ENCODE assay signal across 9 cellular contexts in genomic region chr14:92514844-92515509, GRCh38. TPM values are rescaled to one million over a fixed set of nuclear protein-coding genes. Genes with fewer than 3 reads are reported as not detected.
DNase-seq lines count a peak whose midpoint lies in the region; ATAC-seq and TF ChIP-seq lines count a peak whose summit lies in the region.
"Had no signal": no experiment of that assay in that cellular context is flagged by ENCODE, and none has a peak within 500 bp of the region (broad histone marks: within the 10 kb centered on the region; RNA-seq: fewer than 3 reads in every experiment).

No MANE protein-coding gene starts in this region.

- peaks cover 0 to 10% of the 10 kb centered on the region in 2 donors for H3K27me3 ChIP-seq in left lung

- H3K27ac ChIP-seq in left lung = peak overlapping the region; percentile 78 to 92
- H3K27ac ChIP-seq: 22Rv1 had no signal

- TF ChIP-seq CTCF in left lung (IDR thresholded peaks at IDR 0.05) = no peak

- no peak for ATAC-seq in activated naive CD8-positive, alpha-beta T cell treated with anti-CD3 and anti-CD28 coated beads, Interleukin-2, amount 10 ng/mL, durations not matched to agents 7 days and 5 days (ENCODE audit: low read depth)
- no peak for ATAC-seq in left lung
- ATAC-seq in stimulated activated naive CD8-positive, alpha-beta T cell treated with anti-CD3 and anti-CD28 coated beads, Interleukin-15, amount 100 ng/mL, for 72 hours = no peak

- no peaks in the 10 kb centered on the region for H3K36me3 ChIP-seq in left lung

- DNase-seq in DMS53 (lab: John Stamatoyannopoulos, UW) (peak; percentile 21), DMS53 treated with DMSO at 0.1 percent for 48 hours (lab: John Stamatoyannopoulos, UW; ENCODE audit: unreplicated experiment) (no peak), left lung (no peak), COLO829 (ENCODE audit: low spot score) (no peak), retina (no peak), nucleus accumbens (lab: John Stamatoyannopoulos, UW) (no peak)
- DNase-seq in activated naive CD8-positive, alpha-beta T cell treated with anti-CD3 and anti-CD28 coated beads, Interleukin-2, amount 10 ng/mL, durations not matched to agents 7 days and 5 days = peak; percentile 28
- no peak for DNase-seq in stimulated activated naive CD8-positive, alpha-beta T cell treated with anti-CD3 and anti-CD28 coated beads, Interleukin-15, amount 100 ng/mL, for 72 hours

- H3K27ac Mint-ChIP-seq in activated naive CD8-positive, alpha-beta T cell treated with anti-CD3 and anti-CD28 coated beads, Interleukin-2, amount 10 ng/mL, durations not matched to agents 7 days and 5 days = peak overlapping the region; percentile 88
- H3K27ac Mint-ChIP-seq in stimulated activated naive CD8-positive, alpha-beta T cell treated with anti-CD3 and anti-CD28 coated beads, Interleukin-15, amount 100 ng/mL, for 72 hours = peak overlapping the region; percentile 42 to 83

- intact Hi-C loops in left lung (cut with DNase I) = no loop called here

- no peaks in the 10 kb centered on the region for H3K9me3 ChIP-seq in left lung

- H3K4me1 Mint-ChIP-seq in activated naive CD8-positive, alpha-beta T cell treated with anti-CD3 and anti-CD28 coated beads, Interleukin-2, amount 10 ng/mL, durations not matched to agents 7 days and 5 days = peaks cover 53% of the 10 kb centered on the region
- peaks cover 76% of the 10 kb centered on the region for H3K4me1 Mint-ChIP-seq in stimulated activated naive CD8-positive, alpha-beta T cell treated with anti-CD3 and anti-CD28 coated beads, Interleukin-15, amount 100 ng/mL, for 72 hours

- H3K4me1 ChIP-seq in left lung = peaks cover 21 to 87% of the 10 kb centered on the region in 2 donors

- peaks cover 4% of the 10 kb centered on the region for H3K36me3 Mint-ChIP-seq in activated naive CD8-positive, alpha-beta T cell treated with anti-CD3 and anti-CD28 coated beads, Interleukin-2, amount 10 ng/mL, durations not matched to agents 7 days and 5 days

- no peaks in the 10 kb centered on the region for H3K9me3 Mint-ChIP-seq in activated naive CD8-positive, alpha-beta T cell treated with anti-CD3 and anti-CD28 coated beads, Interleukin-2, amount 10 ng/mL, durations not matched to agents 7 days and 5 days
- no peaks in the 10 kb centered on the region for H3K9me3 Mint-ChIP-seq in stimulated activated naive CD8-positive, alpha-beta T cell treated with anti-CD3 and anti-CD28 coated beads, Interleukin-15, amount 100 ng/mL, for 72 hours

- peak overlapping the region; percentile 74 to 81 for H3K4me3 ChIP-seq in left lung

- peak overlapping the region; percentile 74 for H3K4me3 Mint-ChIP-seq in activated naive CD8-positive, alpha-beta T cell treated with anti-CD3 and anti-CD28 coated beads, Interleukin-2, amount 10 ng/mL, durations not matched to agents 7 days and 5 days
- peak overlapping the region; percentile 77 to 91 for H3K4me3 Mint-ChIP-seq in stimulated activated naive CD8-positive, alpha-beta T cell treated with anti-CD3 and anti-CD28 coated beads, Interleukin-15, amount 100 ng/mL, for 72 hours

- no peaks in the 10 kb centered on the region for H3K27me3 Mint-ChIP-seq in activated naive CD8-positive, alpha-beta T cell treated with anti-CD3 and anti-CD28 coated beads, Interleukin-2, amount 10 ng/mL, durations not matched to agents 7 days and 5 days
- no peaks in the 10 kb centered on the region for H3K27me3 Mint-ChIP-seq in stimulated activated naive CD8-positive, alpha-beta T cell treated with anti-CD3 and anti-CD28 coated beads, Interleukin-15, amount 100 ng/mL, for 72 hours

- POLR2A ChIA-PET in activated naive CD8-positive, alpha-beta T cell treated with anti-CD3 and anti-CD28 coated beads, Interleukin-2, amount 10 ng/mL, durations not matched to agents 7 days and 5 days (lab: Charles Lee) = interaction anchor here (1.0 to 5.6 kb wide), 5 partner anchors 9 to 25 kb away, joined by 3 to 38 read pairs (median 9); no protein-coding TSS in a partner anchor

RNA-seq across cellular contexts. Expression of gene RIN3, which starts 1.4 kb away (rescaled TPM):
- 10 to 100 TPM; 80.5 to 80.9 TPM for total RNA-seq in activated naive CD8-positive, alpha-beta T cell treated with anti-CD3 and anti-CD28 coated beads, Interleukin-2, amount 10 ng/mL, durations not matched to agents 7 days and 5 days
- total RNA-seq in left lung = 10 to 100 TPM; 25.7 to 54.8 TPM

Comparison
In these comparisons a context has a peak if more than half of its experiments do, and no peak if none do; other contexts are left out.
1. DNase-seq: peak in DMS53 (single experiment) and activated naive CD8-positive, alpha-beta T cell treated with anti-CD3 and anti-CD28 coated beads, Interleukin-2, amount 10 ng/mL, durations not matched to agents 7 days and 5 days (single experiment); none in DMS53 treated with DMSO at 0.1 percent for 48 hours (single experiment), left lung (0 of 2), stimulated activated naive CD8-positive, alpha-beta T cell treated with anti-CD3 and anti-CD28 coated beads, Interleukin-15, amount 100 ng/mL, for 72 hours (0 of 2), COLO829 (single experiment), retina (single experiment) and nucleus accumbens (0 of 56).